ENCODE assay signal across 25 cellular contexts in genomic region chr17:73689596-73690275, GRCh38. TPM values are rescaled to one million over a fixed set of nuclear protein-coding genes. Genes with fewer than 3 reads are reported as not detected.
"Had no signal": no experiment of that assay in that cellular context is flagged by ENCODE, and none has a peak within 500 bp of the region (broad histone marks: within the 10 kb centered on the region; RNA-seq: fewer than 3 reads in every experiment).

No MANE protein-coding gene starts in this region.

- H3K27ac ChIP-seq: dorsolateral prefrontal cortex, esophagus squamous epithelium, heart right ventricle, lower lobe of right lung, neutrophil, prostate gland, sigmoid colon, testis, tibial artery, upper lobe of left lung, uterus had no signal

- H3K9me3 ChIP-seq: esophagus squamous epithelium, lower lobe of right lung, neutrophil, prostate gland, sigmoid colon, testis, upper lobe of left lung, uterus had no signal

- H3K36me3 ChIP-seq: esophagus squamous epithelium, heart right ventricle, lower lobe of right lung, neutrophil, prostate gland, sigmoid colon, tibial artery, upper lobe of left lung, uterus had no signal

- H3K27ac Mint-ChIP-seq: natural killer cell; stimulated activated memory B cell treated with anti-CD40 and anti-IgM and Interleukin-4, amounts not matched to agents 10 μg/mL and 1 μg/mL and 100 μg/mL, for 72 hours had no signal

- ATAC-seq: heart right ventricle; left colon; left ventricle myocardium superior; natural killer cell; right cardiac atrium; stimulated activated memory B cell treated with anti-CD40 and anti-IgM and Interleukin-4, amounts not matched to agents 10 μg/mL and 1 μg/mL and 100 μg/mL, for 72 hours; stimulated activated naive CD8-positive, alpha-beta T cell treated with anti-CD3 and anti-CD28 coated beads, Interleukin-15, Interleukin-2, amounts not matched to agents 100 U/mL and 50 U/mL, for 24 hours had no signal

- DNase-seq: dorsolateral prefrontal cortex; effector CD8-positive, alpha-beta T cell; esophagus squamous epithelium; foreskin melanocyte; glutamatergic neuron; heart right ventricle; hippocampal formation; kidney glomerular epithelial cell; left colon; left ventricle myocardium superior; lower lobe of right lung; natural killer cell; right cardiac atrium; sigmoid colon; stimulated activated CD4-positive, alpha-beta T cell treated with anti-CD3 and anti-CD28 coated beads, Interleukin-4, amount 100 ng/mL, for 4 hours; stimulated activated naive CD8-positive, alpha-beta T cell treated with anti-CD3 and anti-CD28 coated beads, Interleukin-15, Interleukin-2, amounts not matched to agents 100 U/mL and 50 U/mL, for 24 hours; substantia nigra; testis; tibial artery; upper lobe of left lung; uterus had no signal

- H3K4me1 Mint-ChIP-seq: natural killer cell; stimulated activated memory B cell treated with anti-CD40 and anti-IgM and Interleukin-4, amounts not matched to agents 10 μg/mL and 1 μg/mL and 100 μg/mL, for 72 hours had no signal

- H3K27me3 ChIP-seq: dorsolateral prefrontal cortex, neutrophil, sigmoid colon, testis, upper lobe of left lung, uterus had no signal

- H3K4me3 ChIP-seq: dorsolateral prefrontal cortex, esophagus squamous epithelium, heart right ventricle, lower lobe of right lung, prostate gland, sigmoid colon, testis, tibial artery, upper lobe of left lung, uterus had no signal

- H3K4me3 Mint-ChIP-seq: natural killer cell; stimulated activated memory B cell treated with anti-CD40 and anti-IgM and Interleukin-4, amounts not matched to agents 10 μg/mL and 1 μg/mL and 100 μg/mL, for 72 hours had no signal

- H3K4me1 ChIP-seq: esophagus squamous epithelium, heart right ventricle, lower lobe of right lung, prostate gland, sigmoid colon, tibial artery, upper lobe of left lung, uterus had no signal

- H3K36me3 Mint-ChIP-seq: natural killer cell; stimulated activated memory B cell treated with anti-CD40 and anti-IgM and Interleukin-4, amounts not matched to agents 10 μg/mL and 1 μg/mL and 100 μg/mL, for 72 hours had no signal

RNA-seq across cellular contexts. Expression of gene SDK2, which starts 45.5 kb away (rescaled TPM):
- total RNA-seq: endothelial cell of umbilical vein had no signal
- polyA plus RNA-seq: endothelial cell of umbilical vein had no signal
